Comparison of ENCODE assay signal across 9 cellular contexts in genomic region chr6:157561037-157561790, GRCh38.
DNase-seq lines count a peak whose midpoint lies in the region; ATAC-seq and TF ChIP-seq lines count a peak whose summit lies in the region.
"Had no signal": no experiment of that assay in that cellular context is flagged by ENCODE, and none has a peak within 500 bp of the region (broad histone marks: within the 10 kb centered on the region; RNA-seq: fewer than 3 reads in every experiment).

No MANE protein-coding gene starts in this region.

- H3K23ac ChIP-seq in H9 (ENCODE audit: insufficient read length, low read depth, low read length), result no peak overlapping the region

- H3K4me3 ChIP-seq in OCI-LY3 (ENCODE audit: low read length) (no peak overlapping the region), heart right ventricle (no peak overlapping the region)

- H3K27ac ChIP-seq in OCI-LY3 (ENCODE audit: low read length) (no peak overlapping the region), heart right ventricle (no peak overlapping the region), H9 (ENCODE audit: insufficient read length, low read depth, low read length) (no peak overlapping the region)

- no peaks in the 10 kb centered on the region for H3K79me2 ChIP-seq in OCI-LY3 (ENCODE audit: low read length)
- no peaks in the 10 kb centered on the region for H3K79me2 ChIP-seq in H9 (ENCODE audit: insufficient read depth, low read length)

- peaks cover 14 to 16% of the 10 kb centered on the region in 2 experiments for H3K4me1 Mint-ChIP-seq in H9

- no peak overlapping the region for H3K18ac ChIP-seq in H9 (ENCODE audit: insufficient read length, low read depth, low read length)

- H3K9ac ChIP-seq in OCI-LY3 (ENCODE audit: low read length) (no peak overlapping the region), H9 (ENCODE audit: extremely low read depth, insufficient read length, low read length) (no peak overlapping the region)

- no peak overlapping the region for H2BK15ac ChIP-seq in H9 (ENCODE audit: low read depth, low read length)

- H3K36me3 Mint-ChIP-seq in H9 (ENCODE audit: insufficient read depth in 1 of 3, low read depth in 3 of 3), result peaks cover 0 to 2% (median 0%) of the 10 kb centered on the region in 3 experiments; a peak in 1 of 7 replicates

- no peaks in the 10 kb centered on the region for H3K36me3 ChIP-seq in OCI-LY3 (replicated peaks; ENCODE audit: low read depth, low read length)
- H3K36me3 ChIP-seq in heart right ventricle, result peaks cover 0 to 13% (median 0%) of the 10 kb centered on the region in 9 donors

- H4K8ac ChIP-seq in H9 (replicated peaks; ENCODE audit: insufficient read length, low read depth, low read length), result no peak overlapping the region

- intact Hi-C loops in heart right ventricle (cut with DNase I), result loop anchor here in 1 of 10 donors (5.0 kb wide), 1 partner anchor 221 kb away; no protein-coding TSS in a partner anchor

- H4K91ac ChIP-seq in H9 (ENCODE audit: insufficient read length, low read depth, low read length), result no peak overlapping the region

- H3K27me3 ChIP-seq in OCI-LY3 (ENCODE audit: low read depth, low read length) (no peaks in the 10 kb centered on the region), heart right ventricle (no peaks in the 10 kb centered on the region), H9 (ENCODE audit: insufficient read depth, low read length) (no peaks in the 10 kb centered on the region)

- H4K20me1 ChIP-seq in OCI-LY3 (ENCODE audit: insufficient read depth, low read length) (no peaks in the 10 kb centered on the region), H9 (ENCODE audit: control insufficient read depth, insufficient read depth, insufficient read length) (no peaks in the 10 kb centered on the region)

- H3K9me3 ChIP-seq in OCI-LY3 (ENCODE audit: insufficient read depth, low read length) (no peaks in the 10 kb centered on the region), heart right ventricle (no peaks in the 10 kb centered on the region), H9 (ENCODE audit: control insufficient read depth, low read depth, low read length) (no peaks in the 10 kb centered on the region)

- H3K4me3 Mint-ChIP-seq in H9, result no peak overlapping the region

- no peak overlapping the region for H2BK5ac ChIP-seq in H9 (ENCODE audit: insufficient read length, low read length)

- no peaks in the 10 kb centered on the region for H3K27me3 Mint-ChIP-seq in H9 (ENCODE audit: low read depth)

- no peaks in the 10 kb centered on the region for H3K9me3 Mint-ChIP-seq in H9

- H2BK20ac ChIP-seq in H9 (ENCODE audit: low read depth, low read length, poor library complexity, severe bottlenecking), result no peak overlapping the region

- H2BK120ac ChIP-seq in H9 (ENCODE audit: low read depth, low read length, poor library complexity, severe bottlenecking), result no peak overlapping the region

- H3K14ac ChIP-seq in H9 (ENCODE audit: insufficient read depth, low read length), result no peak overlapping the region

- TF ChIP-seq CTCF in OCI-LY3 (IDR thresholded peaks at IDR 0.05; ENCODE audit: low read depth, low read length) (no peak), heart right ventricle (IDR thresholded peaks at IDR 0.05) (no peak), H9 (conservative IDR thresholded peaks at IDR 0.05) (no peak)

- H4K5ac ChIP-seq in H9 (ENCODE audit: insufficient read length, low read depth, low read length), result no peak overlapping the region

- WGBS in heart right ventricle, 2 donors, result 95 to 97% methylated on average over 19 of the region's 19 CpGs
- whole genome bisulfite sequencing in H9 (ENCODE audit: extremely low coverage, insufficient read length, low lambda C conversion rate), result no CpG with 5 or more reads among the region's 19 CpGs

- H3K56ac ChIP-seq in H9 (ENCODE audit: insufficient read length, low read depth, low read length), result no peak overlapping the region

- H3K4me1 ChIP-seq in OCI-LY3 (ENCODE audit: low read length) (peaks cover 81% of the 10 kb centered on the region), heart right ventricle (peaks cover 0 to 12% (median 0%) of the 10 kb centered on the region in 9 donors), H9 (ENCODE audit: insufficient read depth, low read length) (no peaks in the 10 kb centered on the region)

- no peak overlapping the region for H2AFZ ChIP-seq in OCI-LY3 (ENCODE audit: low read depth, low read length)
- no peak overlapping the region for H2AFZ ChIP-seq in H9 (ENCODE audit: low read length)

- in situ Hi-C loops in G401 (cut with HindIII; ENCODE audit: low sequenced_read_pairs), result no loop called here

- H2AK5ac ChIP-seq in H9 (ENCODE audit: insufficient read length, low read length), result no peak overlapping the region

- peaks cover 2% of the 10 kb centered on the region for H3K23me2 ChIP-seq in H9 (ENCODE audit: insufficient read length, low read depth, low read length, poor library complexity, severe bottlenecking)

- H3K4me2 ChIP-seq in OCI-LY3 (ENCODE audit: low read length), result peak overlapping the region; percentile 59
- H3K4me2 ChIP-seq in H9 (ENCODE audit: insufficient read depth, insufficient read length, low read length), result no peak overlapping the region

- H3K79me1 ChIP-seq in H9 (ENCODE audit: insufficient read depth, low read depth, low read length, poor library complexity, severe bottlenecking), result no peaks in the 10 kb centered on the region

- peak; percentile 73 for DNase-seq in G401 (ENCODE audit: low spot score)
- no peak for DNase-seq in kidney glomerular epithelial cell (lab: John Stamatoyannopoulos, UW)
- DNase-seq in heart right ventricle, result no peak
- DNase-seq in dermis blood vessel endothelial cell, result no peak
- DNase-seq in H9, result no peak
- DNase-seq: central memory CD4-positive, alpha-beta T cell had no signal

- H3K4ac ChIP-seq in H9 (ENCODE audit: low read depth, low read length), result no peak overlapping the region

- no peak overlapping the region for H2BK12ac ChIP-seq in H9 (ENCODE audit: insufficient read length, low read depth, low read length)

- ATAC-seq in GM19455 (IDR thresholded peaks at IDR 0.05; ENCODE audit: unreplicated experiment), result peak; percentile 27
- ATAC-seq in HG03139 (IDR thresholded peaks at IDR 0.05; ENCODE audit: unreplicated experiment), result peak; percentile 14
- no peak for ATAC-seq in heart right ventricle

- H3K27ac Mint-ChIP-seq in H9, result no peak overlapping the region

- H3T11ph ChIP-seq in H9 (ENCODE audit: low read length), result no peak overlapping the region

Comparison
In these comparisons a context has a peak if more than half of its experiments do, and no peak if none do; other contexts are left out.
1. ATAC-seq: peak in GM19455 (single experiment) and HG03139 (single experiment); none in heart right ventricle (0 of 8).